1 cellular context compared by ENCODE assay signal in the genomic region with DNA sequence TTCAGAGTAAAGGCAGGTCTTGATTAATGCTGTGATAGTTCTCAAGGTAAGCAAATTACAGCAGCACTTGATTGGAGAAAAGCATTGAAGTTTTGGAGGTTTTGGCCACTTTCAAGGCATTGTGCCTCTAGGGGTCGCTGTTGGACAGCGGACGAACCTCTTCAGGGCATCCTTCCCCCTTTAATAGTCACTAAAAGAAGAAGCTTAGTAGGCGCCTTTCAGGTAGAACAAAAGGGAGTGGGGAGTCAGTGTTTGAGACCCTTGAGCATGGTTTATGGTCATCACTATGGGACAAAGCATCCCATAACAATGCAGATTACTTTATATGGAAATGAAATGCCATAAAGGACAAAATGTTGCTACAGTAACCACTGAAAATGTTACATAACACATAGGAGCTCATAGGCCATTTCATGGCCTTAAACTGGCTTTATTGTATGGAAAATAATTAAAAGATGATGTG.
A peak's percentile ranks its signal among the peaks of the same experiment; 100 is the strongest.
TF ChIP-seq lines count a peak whose summit lies in the region.

No MANE protein-coding gene starts in this region.

TF ChIP-seq in GM12878, 131 proteins besides CTCF, POLR2A, EP300 and RAD21 (continued from another document):
- TF ChIP-seq MLLT1 (IDR thresholded peaks at IDR 0.05): no peak
- 0 out of 2 replicates have a peak, but pooled peaks have one; percentile 56 for TF ChIP-seq YY1 (IDR thresholded peaks at IDR 0.05; ENCODE audit: low read depth, low read length)
- no peak for TF ChIP-seq PML (IDR thresholded peaks at IDR 0.05; ENCODE audit: low read length)
- TF ChIP-seq, protein P1, sequence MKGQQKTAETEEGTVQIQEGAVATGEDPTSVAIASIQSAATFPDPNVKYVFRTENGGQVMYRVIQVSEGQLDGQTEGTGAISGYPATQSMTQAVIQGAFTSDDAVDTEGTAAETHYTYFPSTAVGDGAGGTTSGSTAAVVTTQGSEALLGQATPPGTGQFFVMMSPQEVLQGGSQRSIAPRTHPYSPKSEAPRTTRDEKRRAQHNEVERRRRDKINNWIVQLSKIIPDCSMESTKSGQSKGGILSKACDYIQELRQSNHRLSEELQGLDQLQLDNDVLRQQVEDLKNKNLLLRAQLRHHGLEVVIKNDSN (IDR thresholded peaks at IDR 0.05; ENCODE audit: borderline replicate concordance, extremely low read length, insufficient read depth, low read depth, low read length): no peak
- TF ChIP-seq RCOR1 (conservative IDR thresholded peaks at IDR 0.05; ENCODE audit: low read depth, low read length): no peak
- TF ChIP-seq TARDBP (IDR thresholded peaks at IDR 0.05; ENCODE audit: borderline replicate concordance): no peak
- TF ChIP-seq HDAC2 (IDR thresholded peaks at IDR 0.05): no peak
- TF ChIP-seq CBX5 (IDR thresholded peaks at IDR 0.05; ENCODE audit: low read depth): 0 out of 2 replicates have a peak, but pooled peaks have one; percentile 14
- TF ChIP-seq LARP7 (IDR thresholded peaks at IDR 0.05): no peak
- TF ChIP-seq IRF4 (IDR thresholded peaks at IDR 0.05; ENCODE audit: low read depth, low read length): no peak
- no peak for TF ChIP-seq CREB1 (IDR thresholded peaks at IDR 0.05; ENCODE audit: low read depth)
- peak; percentile 20; the same call in 1 of the 2 replicates for TF ChIP-seq ZNF24 (IDR thresholded peaks at IDR 0.05)
- TF ChIP-seq ZNF384 (IDR thresholded peaks at IDR 0.05; ENCODE audit: borderline replicate concordance, low read depth, low read length): no peak
- no peak for TF ChIP-seq NBN (IDR thresholded peaks at IDR 0.05)
- TF ChIP-seq SREBF1 (IDR thresholded peaks at IDR 0.05; ENCODE audit: low read length): no peak
- TF ChIP-seq MTA2 (IDR thresholded peaks at IDR 0.05; ENCODE audit: low read depth): no peak
- no peak for TF ChIP-seq POLR2AphosphoS2 (IDR thresholded peaks at IDR 0.05; ENCODE audit: low read depth, low read length)
- TF ChIP-seq HCFC1 (IDR thresholded peaks at IDR 0.05; ENCODE audit: low read length): no peak
- no peak for TF ChIP-seq KAT2A (conservative IDR thresholded peaks at IDR 0.05; ENCODE audit: control insufficient read depth, low read depth, low read length)
- TF ChIP-seq PAX8 (IDR thresholded peaks at IDR 0.05): no peak
TF ChIP-seq in GM12878: peak in this region for 8.
